In genomic region chr13:31866099-31866498, GRCh38 we compare ENCODE assay signal across 27 cellular contexts.
"Had no signal": no experiment of that assay in that cellular context is flagged by ENCODE, and none has a peak within 500 bp of the region (broad histone marks: within the 10 kb centered on the region; RNA-seq: fewer than 3 reads in every experiment).

No MANE protein-coding gene starts in this region.

- H3K27me3 Mint-ChIP-seq: progenitor cell of endocrine pancreas; stimulated activated naive B cell treated with anti-CD40 and anti-IgM and Interleukin-4, amounts not matched to agents 10 μg/mL and 1 μg/mL and 100 μg/mL, for 72 hours had no signal

- H3K4me3 Mint-ChIP-seq: nephron; neural progenitor cell; stimulated activated effector memory CD8-positive, alpha-beta T cell treated with anti-CD3 and anti-CD28 coated beads, Interleukin-12 subunit alpha, Interleukin-12 subunit beta, amount 100 ng/mL, for 72 hours; stimulated activated naive B cell treated with anti-CD40 and anti-IgM and Interleukin-4, amounts not matched to agents 10 μg/mL and 1 μg/mL and 100 μg/mL, for 72 hours; stimulated activated naive CD8-positive, alpha-beta T cell treated with anti-CD3 and anti-CD28 coated beads, Interleukin-15, Interleukin-2, amounts not matched to agents 100 ng/mL and 50 ng/mL, for 24 hours had no signal

- ATAC-seq: psoas muscle; stimulated activated effector memory CD8-positive, alpha-beta T cell treated with anti-CD3 and anti-CD28 coated beads, Interleukin-12 subunit alpha, Interleukin-12 subunit beta, amount 100 ng/mL, for 72 hours; stimulated activated naive B cell treated with anti-CD40 and anti-IgM and Interleukin-4, amounts not matched to agents 10 μg/mL and 1 μg/mL and 100 μg/mL, for 72 hours had no signal

- H3K27ac ChIP-seq: neural progenitor cell, ovary, parathyroid adenoma, psoas muscle, right lobe of liver, sigmoid colon, stomach, thoracic aorta, thyroid gland, tibial nerve, upper lobe of left lung, vagina had no signal

- H3K9me3 Mint-ChIP-seq: nephron; neural progenitor cell; stimulated activated effector memory CD8-positive, alpha-beta T cell treated with anti-CD3 and anti-CD28 coated beads, Interleukin-12 subunit alpha, Interleukin-12 subunit beta, amount 100 ng/mL, for 72 hours; stimulated activated naive B cell treated with anti-CD40 and anti-IgM and Interleukin-4, amounts not matched to agents 10 μg/mL and 1 μg/mL and 100 μg/mL, for 72 hours; stimulated activated naive CD8-positive, alpha-beta T cell treated with anti-CD3 and anti-CD28 coated beads, Interleukin-15, Interleukin-2, amounts not matched to agents 100 ng/mL and 50 ng/mL, for 24 hours had no signal

- H3K36me3 ChIP-seq: neural progenitor cell, ovary, right lobe of liver, sigmoid colon, stomach, thoracic aorta, thyroid gland, tibial nerve, upper lobe of left lung, vagina had no signal

- H3K36me3 Mint-ChIP-seq: neural progenitor cell; stimulated activated effector memory CD8-positive, alpha-beta T cell treated with anti-CD3 and anti-CD28 coated beads, Interleukin-12 subunit alpha, Interleukin-12 subunit beta, amount 100 ng/mL, for 72 hours; stimulated activated naive B cell treated with anti-CD40 and anti-IgM and Interleukin-4, amounts not matched to agents 10 μg/mL and 1 μg/mL and 100 μg/mL, for 72 hours had no signal

- H3K4me1 Mint-ChIP-seq: nephron, neural progenitor cell had no signal

- H3K4me1 ChIP-seq: neural progenitor cell, parathyroid adenoma, psoas muscle, sigmoid colon, thyroid gland, vagina had no signal

- DNase-seq: occipital lobe; ovary; posterior cingulate gyrus; psoas muscle; right cardiac atrium; right lobe of liver; sigmoid colon; small intestine; stimulated activated CD4-positive, alpha-beta T cell treated with anti-CD3 and anti-CD28 coated beads, Interleukin-15, amount 100 ng/mL, for 24 hours; stimulated activated CD4-positive, alpha-beta T cell treated with anti-CD3 and anti-CD28 coated beads, Interleukin-2, amount 100 ng/mL, for 24 hours; stimulated activated CD4-positive, alpha-beta T cell treated with anti-CD3 and anti-CD28 coated beads, Interleukin-2, amount 100 ng/mL, for 48 hours; stimulated activated CD4-positive, alpha-beta T cell treated with anti-CD3 and anti-CD28 coated beads, Interleukin-4, amount 100 ng/mL, for 24 hours; stimulated activated naive B cell treated with anti-CD40 and anti-IgM and Interleukin-4, amounts not matched to agents 10 μg/mL and 1 μg/mL and 100 μg/mL, for 72 hours; stimulated activated naive CD4-positive, alpha-beta T cell treated with Interleukin-2 at 50 U/mL for 16 hours; stomach; thyroid gland; trophoblast cell; upper lobe of left lung had no signal

- H2AFZ ChIP-seq: neural progenitor cell, parathyroid adenoma had no signal

- H3K79me2 ChIP-seq: parathyroid adenoma had no signal

- H3K27ac Mint-ChIP-seq: nephron; neural progenitor cell; progenitor cell of endocrine pancreas; stimulated activated effector memory CD8-positive, alpha-beta T cell treated with anti-CD3 and anti-CD28 coated beads, Interleukin-12 subunit alpha, Interleukin-12 subunit beta, amount 100 ng/mL, for 72 hours; stimulated activated naive B cell treated with anti-CD40 and anti-IgM and Interleukin-4, amounts not matched to agents 10 μg/mL and 1 μg/mL and 100 μg/mL, for 72 hours; stimulated activated naive CD8-positive, alpha-beta T cell treated with anti-CD3 and anti-CD28 coated beads, Interleukin-15, Interleukin-2, amounts not matched to agents 100 ng/mL and 50 ng/mL, for 24 hours had no signal

- H3K27me3 ChIP-seq: neural progenitor cell, ovary, right lobe of liver, sigmoid colon, stomach, thyroid gland, tibial nerve, upper lobe of left lung, vagina had no signal

- H3K9me3 ChIP-seq: ovary, psoas muscle, right lobe of liver, sigmoid colon, stomach, thoracic aorta, thyroid gland, tibial nerve, upper lobe of left lung, vagina had no signal

- H3K4me3 ChIP-seq: neural progenitor cell, ovary, psoas muscle, right lobe of liver, sigmoid colon, stomach, thoracic aorta, thyroid gland, tibial nerve, upper lobe of left lung, vagina had no signal

- H3K9ac ChIP-seq: neural progenitor cell, parathyroid adenoma had no signal

- H3K4me2 ChIP-seq: neural progenitor cell had no signal
